Comparison of ENCODE assay signal across 11 cellular contexts in genomic region chr22:46286941-46287872, GRCh38. TPM values are rescaled to one million over a fixed set of nuclear protein-coding genes. Genes with fewer than 3 reads are reported as not detected.
A peak's percentile ranks its signal among the peaks of the same experiment; 100 is the strongest.
DNase-seq lines count a peak whose midpoint lies in the region; ATAC-seq and TF ChIP-seq lines count a peak whose summit lies in the region.
"Had no signal": no experiment of that assay in that cellular context is flagged by ENCODE, and none has a peak within 500 bp of the region (broad histone marks: within the 10 kb centered on the region; RNA-seq: fewer than 3 reads in every experiment).

No MANE protein-coding gene starts in this region.

- no peak for TF ChIP-seq RAD21 in liver (IDR thresholded peaks at IDR 0.05)

- H3K4me3 ChIP-seq in liver (ENCODE audit: low read depth in 1 of 3, low read length in 3 of 3) (no peak overlapping the region), stomach (peak overlapping the region in 3 of 4 donors; percentile 23 to 28 (median 27))

- H3K36me3 ChIP-seq in liver (ENCODE audit: control insufficient read depth in 4 of 4, insufficient read depth in 3 of 4, low read depth in 1 of 4, low read length in 3 of 4), result peaks cover 39 to 88% (median 71%) of the 10 kb centered on the region in 4 donors
- peaks cover 66 to 100% (median 100%) of the 10 kb centered on the region in 4 donors for H3K36me3 ChIP-seq in stomach

- no peak for DNase-seq in activated T-cell treated with anti-CD3 and anti-CD28 coated beads, Interleukin-2, amount 50 U/mL, for 72 hours
- DNase-seq in activated T-cell treated with anti-CD3 and anti-CD28 coated beads for 4 hours, result no peak
- no peak for DNase-seq in T-helper 17 cell
- no peak for DNase-seq in stomach
- no peak for DNase-seq in GM20000 (ENCODE audit: low spot score)
- DNase-seq in NCI-H526 treated with DMSO at 0.1 percent for 48 hours (lab: John Stamatoyannopoulos, UW), result no peak
- DNase-seq: NCI-H1930, T-helper 9 cell had no signal

- TF ChIP-seq CTCF in liver (IDR thresholded peaks at IDR 0.05; ENCODE audit: low read depth, low read length, missing input control), result no peak
- TF ChIP-seq CTCF in stomach (IDR thresholded peaks at IDR 0.05), result no peak
- TF ChIP-seq CTCF in GM20000 (IDR thresholded peaks at IDR 0.05; ENCODE audit: extremely low read depth, missing control alignments), result no peak

- no peaks in the 10 kb centered on the region for H3K27me3 ChIP-seq in liver (ENCODE audit: control insufficient read depth in 4 of 4, insufficient read depth in 4 of 4, low read length in 3 of 4)
- H3K27me3 ChIP-seq in stomach, result no peaks in the 10 kb centered on the region

- H3K36me3 Mint-ChIP-seq in activated T-cell treated with anti-CD3 and anti-CD28 coated beads, Interleukin-2, amount 50 U/mL, for 72 hours (ENCODE audit: insufficient read depth in 2 of 2), result peaks cover 1 to 3% of the 10 kb centered on the region in 2 donors
- peaks cover 2% of the 10 kb centered on the region for H3K36me3 Mint-ChIP-seq in T-helper 17 cell (ENCODE audit: low read depth)

- no peak for ATAC-seq in activated T-cell treated with anti-CD3 and anti-CD28 coated beads, Interleukin-2, amount 50 U/mL, for 72 hours (replicated peaks in 1 of 2)
- ATAC-seq in T-helper 17 cell, result no peak
- ATAC-seq in HG02884 (IDR thresholded peaks at IDR 0.05; ENCODE audit: unreplicated experiment), result no peak

- no peaks in the 10 kb centered on the region for H3K27me3 Mint-ChIP-seq in activated T-cell treated with anti-CD3 and anti-CD28 coated beads, Interleukin-2, amount 50 U/mL, for 72 hours (ENCODE audit: low read depth)
- H3K27me3 Mint-ChIP-seq in T-helper 17 cell, result no peaks in the 10 kb centered on the region

- H3K27ac Mint-ChIP-seq in activated T-cell treated with anti-CD3 and anti-CD28 coated beads, Interleukin-2, amount 50 U/mL, for 72 hours, result peak overlapping the region; percentile 81
- peak overlapping the region; percentile 37 for H3K27ac Mint-ChIP-seq in T-helper 17 cell

- no peak overlapping the region for H3K9ac ChIP-seq in liver (ENCODE audit: low read depth in 1 of 2, low read length in 2 of 2)

- H3K27ac ChIP-seq in liver (ENCODE audit: low read depth in 1 of 2, low read length in 2 of 2) (peak overlapping the region; percentile 13 to 39), stomach (peak overlapping the region in 4 of 5 donors; percentile 64 to 75 (median 68))

- H3K9me3 ChIP-seq in T-helper 17 cell (ENCODE audit: control insufficient read depth, low read length, poor library complexity, severe bottlenecking) (no peaks in the 10 kb centered on the region), liver (ENCODE audit: control insufficient read depth in 4 of 4, low read length in 3 of 4) (no peaks in the 10 kb centered on the region), stomach (peaks cover 0 to 12% (median 5%) of the 10 kb centered on the region in 4 donors)

- H3K4me1 Mint-ChIP-seq in activated T-cell treated with anti-CD3 and anti-CD28 coated beads, Interleukin-2, amount 50 U/mL, for 72 hours (ENCODE audit: low read depth), result peaks cover 7% of the 10 kb centered on the region
- H3K4me1 Mint-ChIP-seq in T-helper 17 cell, result peaks cover 10% of the 10 kb centered on the region

- peaks cover 0 to 4% (median 2%) of the 10 kb centered on the region in 4 donors for H3K4me1 ChIP-seq in liver (ENCODE audit: control insufficient read depth in 4 of 4, insufficient read depth in 4 of 4, low read length in 3 of 4)
- peaks cover 0 to 18% (median 9%) of the 10 kb centered on the region in 4 donors for H3K4me1 ChIP-seq in stomach

- H3K4me3 Mint-ChIP-seq in activated T-cell treated with anti-CD3 and anti-CD28 coated beads, Interleukin-2, amount 50 U/mL, for 72 hours, result peak overlapping the region; percentile 70 to 76
- no peak overlapping the region for H3K4me3 Mint-ChIP-seq in T-helper 17 cell

- no peaks in the 10 kb centered on the region for H3K9me3 Mint-ChIP-seq in activated T-cell treated with anti-CD3 and anti-CD28 coated beads, Interleukin-2, amount 50 U/mL, for 72 hours

- intact Hi-C loops in stomach (cut with DNase I; ENCODE audit: low total_unique reads), result no loop called here

- no peak for TF ChIP-seq EP300 in stomach (IDR thresholded peaks at IDR 0.05)

- no peak for TF ChIP-seq POLR2A in stomach (IDR thresholded peaks at IDR 0.05)

- WGBS in liver, result 95% methylated on average over 15 of the region's 15 CpGs
- 88 to 95% (median 90%) methylated on average over 15 of the region's 15 CpGs for WGBS in stomach, 5 donors

TF ChIP-seq in liver, 16 proteins besides CTCF, POLR2A, EP300 and RAD21:
- no peak for TF ChIP-seq JUND (IDR thresholded peaks at IDR 0.05)
- no peak for TF ChIP-seq TAF1 (conservative IDR thresholded peaks at IDR 0.05)
- no peak for TF ChIP-seq HNF4A (conservative IDR thresholded peaks at IDR 0.05)
- TF ChIP-seq GABPA (IDR thresholded peaks at IDR 0.05 in 1 of 2, conservative IDR thresholded peaks at IDR 0.05 in 1 of 2), result no peak
- no peak for TF ChIP-seq MAX (IDR thresholded peaks at IDR 0.05)

RNA-seq across cellular contexts. Expression of gene GTSE1, which starts 9.5 kb away (rescaled TPM):
- total RNA-seq in activated T-cell treated with anti-CD3 and anti-CD28 coated beads, Interleukin-2, amount 50 U/mL, for 72 hours, result 10 to 100 TPM; 54.2 to 60.5 TPM
- total RNA-seq in T-helper 17 cell (under 1 TPM; 0.25 to 0.57 TPM), liver (10 to 100 TPM in 1 of 2 donors, under 1 TPM in 1; 0.17 to 13.9 TPM), stomach (10 to 100 TPM in 2 of 5 donors, 1 to 10 TPM in 3; 2.6 to 64.0 (median 8.1) TPM)
- polyA plus RNA-seq in liver (1 to 10 TPM in 1 of 2 donors, under 1 TPM in 1; 0.38 to 1.3 TPM), stomach (1 to 10 TPM; 1.1 to 4.3 (median 2.7) TPM)

RNA-seq across cellular contexts. Expression of gene TTC38, which starts 19.4 kb away (rescaled TPM):
- 10 to 100 TPM; 10.1 to 16.5 TPM for total RNA-seq in activated T-cell treated with anti-CD3 and anti-CD28 coated beads, Interleukin-2, amount 50 U/mL, for 72 hours
- total RNA-seq in T-helper 17 cell, result 1 to 10 TPM; 4.3 to 7.1 TPM
- total RNA-seq in liver, result 100 to 1,000 TPM in 1 of 2 donors, 10 to 100 TPM in 1; 63.9 to 389 TPM
- 100 to 1,000 TPM; 117 to 138 TPM for polyA plus RNA-seq in liver
- total RNA-seq in stomach, result 100 to 1,000 TPM in 2 of 5 donors, 10 to 100 TPM in 3; 35.2 to 411 (median 88.8) TPM
- 10 to 100 TPM; 20.0 to 36.4 (median 22.7) TPM for polyA plus RNA-seq in stomach

RNA-seq across cellular contexts. Expression of gene PKDREJ, which starts 24.1 kb away (rescaled TPM):
- total RNA-seq in activated T-cell treated with anti-CD3 and anti-CD28 coated beads, Interleukin-2, amount 50 U/mL, for 72 hours, result not detected
- not detected for total RNA-seq in T-helper 17 cell
- under 1 TPM; under 0.01 to 0.05 TPM for total RNA-seq in liver
- polyA plus RNA-seq in liver, result under 1 TPM; 0.01 to 0.03 TPM
- total RNA-seq in stomach, result under 1 TPM in 1 of 5 donors, not detected in 4; under 0.01 TPM
- under 1 TPM in 2 of 3 donors, not detected in 1; 0.06 to 0.10 TPM for polyA plus RNA-seq in stomach
- polyA plus RNA-seq: fibroblast of lung had no signal

RNA-seq across cellular contexts. Expression of gene CDPF1, which starts 37.1 kb away (rescaled TPM):
- total RNA-seq in activated T-cell treated with anti-CD3 and anti-CD28 coated beads, Interleukin-2, amount 50 U/mL, for 72 hours, result 10 to 100 TPM; 13.1 to 14.9 TPM
- total RNA-seq in T-helper 17 cell, result 1 to 10 TPM; 3.5 to 4.3 TPM
- 1 to 10 TPM; 4.4 to 6.1 TPM for total RNA-seq in liver
- polyA plus RNA-seq in liver, result 1 to 10 TPM; 3.9 to 6.6 TPM
- total RNA-seq in stomach, result 10 to 100 TPM in 3 of 5 donors, 1 to 10 TPM in 1, not detected in 1; 7.2 to 24.6 (median 12.7) TPM
- 10 to 100 TPM in 2 of 3 donors, 1 to 10 TPM in 1; 9.7 to 12.1 (median 11.6) TPM for polyA plus RNA-seq in stomach

RNA-seq across cellular contexts. Expression of gene TRMU, which starts 48.3 kb away (rescaled TPM):
- total RNA-seq in activated T-cell treated with anti-CD3 and anti-CD28 coated beads, Interleukin-2, amount 50 U/mL, for 72 hours, result 10 to 100 TPM; 65.3 to 69.7 TPM
- 10 to 100 TPM; 47.5 to 54.8 TPM for total RNA-seq in T-helper 17 cell
- 10 to 100 TPM; 14.3 to 34.4 TPM for total RNA-seq in liver
- 10 to 100 TPM; 18.1 to 19.2 TPM for polyA plus RNA-seq in liver
- total RNA-seq in stomach, result 100 to 1,000 TPM in 1 of 5 donors, 10 to 100 TPM in 4; 47.9 to 114 (median 68.8) TPM
- 10 to 100 TPM; 23.8 to 30.0 (median 28.0) TPM for polyA plus RNA-seq in stomach

Comparison
In these comparisons a context has a peak if more than half of its experiments do, and no peak if none do; other contexts are left out.
1. H3K4me3 ChIP-seq: peak in stomach (3 of 4); none in liver (0 of 3).